21 cellular contexts compared by ENCODE assay signal in the genomic region with DNA sequence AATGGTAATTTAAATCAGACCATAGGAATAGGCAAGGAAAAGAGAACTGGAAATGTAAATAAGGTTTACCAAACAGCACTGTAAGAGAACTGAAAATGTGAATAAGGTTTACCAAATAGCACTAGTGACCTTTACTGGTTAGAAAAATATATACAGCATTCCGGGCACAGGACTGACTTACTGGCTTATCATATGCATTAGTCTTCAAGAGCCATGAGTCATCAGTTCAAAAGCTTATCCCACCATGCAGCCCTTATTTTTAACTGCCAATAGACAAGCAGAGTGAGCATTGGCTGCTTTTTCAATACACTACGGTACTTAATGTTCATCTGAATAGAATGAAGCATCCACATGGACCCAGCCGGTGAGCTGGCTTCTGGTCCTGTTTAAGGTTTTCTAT.
"Had no signal": no experiment of that assay in that cellular context is flagged by ENCODE, and none has a peak within 500 bp of the region (broad histone marks: within the 10 kb centered on the region; RNA-seq: fewer than 3 reads in every experiment).

No MANE protein-coding gene starts in this region.

- H3K27ac ChIP-seq: body of pancreas, dorsolateral prefrontal cortex, epithelial cell of prostate, foreskin keratinocyte, upper lobe of right lung had no signal

- H3K9me3 ChIP-seq: body of pancreas, upper lobe of right lung had no signal

- H3K27me3 ChIP-seq: body of pancreas, dorsolateral prefrontal cortex, foreskin keratinocyte, upper lobe of right lung had no signal

- H3K4me1 ChIP-seq: body of pancreas, foreskin keratinocyte, upper lobe of right lung had no signal

- H3K36me3 ChIP-seq: upper lobe of right lung had no signal

- H3K4me3 ChIP-seq: body of pancreas, dorsolateral prefrontal cortex, lung, upper lobe of right lung had no signal

- ATAC-seq: activated CD4-positive, alpha-beta T cell treated with anti-CD3 and anti-CD28 coated beads for 36 hours; activated CD8-positive, alpha-beta memory T cell treated with anti-CD3 and anti-CD28 coated beads, Interleukin-2, amount 10 ng/mL, durations not matched to agents 7 days and 5 days; activated T-helper 17 cell treated with anti-CD3 and anti-CD28 coated beads, Interleukin-2, amount 50 U/mL, for 72 hours; body of pancreas; foreskin keratinocyte; upper lobe of right lung; WTC11 had no signal

- FAIRE-seq: keratinocyte had no signal

- DNase-seq: activated CD4-positive, alpha-beta memory T cell treated with anti-CD3 and anti-CD28 coated beads, Interleukin-2, amount 10 ng/mL, durations not matched to agents 7 days and 5 days; activated CD4-positive, alpha-beta T cell treated with anti-CD3 and anti-CD28 coated beads for 36 hours; activated CD8-positive, alpha-beta memory T cell treated with anti-CD3 and anti-CD28 coated beads, Interleukin-2, amount 10 ng/mL, durations not matched to agents 7 days and 5 days; activated naive CD4-positive, alpha-beta T cell; activated naive CD8-positive, alpha-beta T cell treated with anti-CD3 and anti-CD28 coated beads for 36 hours; body of pancreas; dorsolateral prefrontal cortex; glutamatergic neuron; hippocampal formation; nephron progenitor cell; occipital lobe; posterior cingulate gyrus; stimulated activated CD8-positive, alpha-beta memory T cell treated with anti-CD3 and anti-CD28 coated beads, Interleukin-4, amount 100 ng/mL, for 48 hours; stimulated activated naive CD4-positive, alpha-beta T cell; upper lobe of right lung had no signal
